ENCODE assay signal across 8 cellular contexts in the genomic region with DNA sequence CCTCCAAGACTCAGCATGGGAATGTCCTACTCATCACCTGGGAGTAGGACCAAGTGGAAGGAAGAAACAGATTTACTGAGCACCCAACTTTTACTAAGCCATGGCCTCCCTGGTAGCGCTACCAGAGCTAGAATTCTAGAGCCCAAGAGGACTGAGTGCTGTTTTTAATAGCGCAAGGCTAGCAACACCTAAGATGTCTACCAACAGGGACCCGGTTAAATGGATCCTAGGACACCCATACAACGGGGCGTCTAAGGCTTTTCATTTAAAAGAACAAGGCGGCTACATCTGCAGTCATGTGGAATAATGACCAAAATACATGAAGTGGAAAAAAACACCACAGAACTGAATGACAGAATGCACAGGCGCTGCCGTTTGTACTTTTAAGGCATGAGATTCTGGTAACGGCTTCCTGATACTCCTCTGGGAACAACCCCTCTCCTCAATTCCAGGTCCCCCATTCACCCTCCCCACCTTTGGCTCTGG. TPM values are rescaled to one million over a fixed set of nuclear protein-coding genes. Genes with fewer than 3 reads are reported as not detected.
DNase-seq lines count a peak whose midpoint lies in the region; ATAC-seq and TF ChIP-seq lines count a peak whose summit lies in the region.

No MANE protein-coding gene starts in this region.

- ATAC-seq in GM18502 (IDR thresholded peaks at IDR 0.05; ENCODE audit: poor library complexity, unreplicated experiment) (peak; percentile 22), HG03064 (IDR thresholded peaks at IDR 0.05; ENCODE audit: low read depth, unreplicated experiment) (peak; percentile 6), psoas muscle (peak in 3 of 4 donors; percentile 8 to 41 (median 20)), HG03342 (IDR thresholded peaks at IDR 0.05; ENCODE audit: unreplicated experiment) (no peak), sciatic nerve (no peak)

- no peaks in the 10 kb centered on the region for H3K27me3 ChIP-seq in psoas muscle (ENCODE audit: insufficient read depth in 3 of 3, low read length in 2 of 3)

- intact Hi-C loops in psoas muscle (cut with DNase I), result no loop called here
- intact Hi-C loops in sciatic nerve (cut with DNase I), result no loop called here

- peaks cover 42% of the 10 kb centered on the region for H3K4me1 ChIP-seq in psoas muscle

- H3K27me3 Mint-ChIP-seq in brain, result peaks cover 4% of the 10 kb centered on the region

- H3K36me3 Mint-ChIP-seq in brain, result peaks cover 29% of the 10 kb centered on the region

- DNase-seq in psoas muscle (no peak), OCI-M1 (lab: John Stamatoyannopoulos, UW) (no peak), DMS153 (lab: John Stamatoyannopoulos, UW) (no peak), sciatic nerve (ENCODE audit: low spot score) (no peak)

- WGBS in psoas muscle, 3 donors, result 72 to 83% (median 75%) methylated on average over 9 of the region's 9 CpGs

- H3K27ac ChIP-seq in psoas muscle, result peak overlapping the region; percentile 86

- H3K9me3 ChIP-seq in psoas muscle, result no peaks in the 10 kb centered on the region

- H3K27ac Mint-ChIP-seq in brain, result peak overlapping the region; percentile 78 to 90 (median 80)

- H3K9me3 Mint-ChIP-seq in brain, result peaks cover 0 to 6% (median 0%) of the 10 kb centered on the region in 5 experiments

- TF ChIP-seq CTCF in brain (conservative IDR thresholded peaks at IDR 0.05) (no peak), psoas muscle (IDR thresholded peaks at IDR 0.05) (no peak)

- H3K36me3 ChIP-seq in psoas muscle (ENCODE audit: insufficient read depth in 1 of 2, low read depth in 1 of 2), result peaks cover 0 to 8% of the 10 kb centered on the region in 2 donors

- H3K4me3 ChIP-seq in psoas muscle, result no peak overlapping the region

- H3K4me1 Mint-ChIP-seq in brain, result peaks cover 89% of the 10 kb centered on the region

- peak overlapping the region; percentile 36 to 71 (median 68) for H3K4me3 Mint-ChIP-seq in brain

RNA-seq across cellular contexts. Expression of gene GGA2, which starts 5.1 kb away (rescaled TPM):
- polyA plus RNA-seq in brain (ENCODE audit: insufficient read depth, low read depth, low replicate concordance) (36.2 TPM), psoas muscle (10 to 100 TPM; 18.9 to 49.3 (median 21.7) TPM)
- total RNA-seq in psoas muscle (10 to 100 TPM; 43.1 to 62.9 (median 56.4) TPM), sciatic nerve (62.9 TPM)

RNA-seq across cellular contexts. Expression of gene EARS2, which starts 51.9 kb away (rescaled TPM):
- polyA plus RNA-seq in brain (ENCODE audit: insufficient read depth, low read depth, low replicate concordance), result 22.0 TPM
- 10 to 100 TPM; 19.0 to 28.3 (median 20.9) TPM for total RNA-seq in psoas muscle
- polyA plus RNA-seq in psoas muscle, result 10 to 100 TPM; 12.1 to 22.5 (median 13.6) TPM
- 16.0 TPM for total RNA-seq in sciatic nerve

RNA-seq across cellular contexts. Expression of gene COG7, which starts 52.2 kb away (rescaled TPM):
- polyA plus RNA-seq in brain (ENCODE audit: insufficient read depth, low read depth, low replicate concordance) (22.2 TPM), psoas muscle (10 to 100 TPM in 2 of 3 donors, 1 to 10 TPM in 1; 7.6 to 14.7 (median 10.5) TPM)
- total RNA-seq in psoas muscle (1 to 10 TPM; 6.7 to 9.6 (median 9.4) TPM), sciatic nerve (29.4 TPM)

RNA-seq across cellular contexts. Expression of gene UBFD1, which starts 52.3 kb away (rescaled TPM):
- polyA plus RNA-seq in brain (ENCODE audit: insufficient read depth, low read depth, low replicate concordance) (37.8 TPM), psoas muscle (100 to 1,000 TPM in 1 of 3 donors, 10 to 100 TPM in 2; 44.8 to 145 (median 48.1) TPM)
- total RNA-seq in psoas muscle (100 to 1,000 TPM; 108 to 147 (median 122) TPM), sciatic nerve (38.2 TPM)

Comparison
In these comparisons a context has a peak if more than half of its experiments do, and no peak if none do; other contexts are left out.
1. ATAC-seq: peak in GM18502 (single experiment), HG03064 (single experiment) and psoas muscle (3 of 4); none in HG03342 (single experiment) and sciatic nerve (single experiment).